In the genomic region with DNA sequence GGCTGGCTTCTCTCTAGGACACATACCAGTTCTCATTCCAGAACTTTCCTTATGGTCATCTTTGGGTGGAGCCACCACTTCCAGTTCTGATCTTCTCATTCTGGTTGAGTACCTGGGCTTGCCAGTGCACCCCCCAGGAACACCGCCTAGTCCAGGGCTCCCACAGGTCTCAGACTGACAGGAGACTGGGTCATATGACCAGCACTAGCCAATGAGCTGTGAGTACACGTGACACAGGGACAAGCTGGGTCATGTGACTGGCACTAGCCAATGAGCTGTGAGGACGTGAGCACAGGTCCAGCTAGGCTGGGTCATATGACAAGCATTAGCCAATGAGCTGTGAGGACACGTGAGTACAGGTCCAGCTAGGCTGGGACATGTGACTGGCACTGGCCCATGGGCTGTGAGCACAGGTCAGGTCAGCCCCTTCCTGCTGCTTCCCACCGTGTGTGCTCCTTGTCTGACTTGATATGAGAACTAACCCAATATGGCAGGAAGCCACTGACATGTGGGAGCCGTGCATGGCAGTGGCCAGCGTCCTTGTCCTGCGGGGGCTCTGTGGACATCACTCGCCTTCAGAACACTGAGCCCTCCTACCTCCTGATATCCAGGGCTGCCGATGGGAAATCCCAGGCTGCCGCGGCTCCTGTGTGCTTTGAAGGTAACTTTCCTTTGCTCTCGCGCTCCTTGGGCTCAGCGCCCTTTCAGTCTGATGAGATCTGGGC, we compare ENCODE assay signal across 11 cellular contexts. TPM values are rescaled to one million over a fixed set of nuclear protein-coding genes. Genes with fewer than 3 reads are reported as not detected.
DNase-seq lines count a peak whose midpoint lies in the region; ATAC-seq and TF ChIP-seq lines count a peak whose summit lies in the region.
"Had no signal": no experiment of that assay in that cellular context is flagged by ENCODE, and none has a peak within 500 bp of the region (broad histone marks: within the 10 kb centered on the region; RNA-seq: fewer than 3 reads in every experiment).

No MANE protein-coding gene starts in this region.

- no peaks in the 10 kb centered on the region for H3K4me1 ChIP-seq in DND-41 (ENCODE audit: insufficient read depth, low read length)

- H3K36me3 ChIP-seq in DND-41 (ENCODE audit: insufficient read depth, low read length), result no peaks in the 10 kb centered on the region

- no peak overlapping the region for H2AFZ ChIP-seq in DND-41 (ENCODE audit: low read depth, low read length)

- ATAC-seq in DND-41 (ENCODE audit: insufficient read depth, low read depth) (peak; percentile 27; the same call in 2 of the 3 replicates), HG02798 (IDR thresholded peaks at IDR 0.05; ENCODE audit: poor library complexity, unreplicated experiment) (peak; percentile 48), HG02870 (IDR thresholded peaks at IDR 0.05; ENCODE audit: unreplicated experiment) (no peak), HG03442 (IDR thresholded peaks at IDR 0.05; ENCODE audit: unreplicated experiment) (no peak)

- no peak overlapping the region for H3K4me2 ChIP-seq in DND-41 (ENCODE audit: insufficient read depth, low read length)

- TF ChIP-seq CTCF in DND-41 (IDR thresholded peaks at IDR 0.05; ENCODE audit: borderline replicate concordance, extremely low read depth, low read length, poor library complexity, severe bottlenecking), result no peak

- DNase-seq in DND-41 (peak; percentile 16), SK-N-DZ (ENCODE audit: low spot score) (peak; percentile 95), inferior parietal cortex (ENCODE audit: extremely low spot score) (peak; percentile 53), MV-4-11 (lab: John Stamatoyannopoulos, UW) (no peak), NCI-H446 (lab: John Stamatoyannopoulos, UW) (no peak)
- DNase-seq: amniotic stem cell, NCI-H1092 had no signal

- H3K9me3 ChIP-seq in DND-41 (ENCODE audit: insufficient read depth, low read length, severe bottlenecking), result no peaks in the 10 kb centered on the region

- H3K4me3 ChIP-seq in DND-41 (ENCODE audit: low read depth in 1 of 2, low read length in 2 of 2), result no peak overlapping the region

- H4K20me1 ChIP-seq in DND-41 (ENCODE audit: insufficient read depth, low read length), result no peaks in the 10 kb centered on the region

- H3K27me3 ChIP-seq in DND-41 (ENCODE audit: insufficient read depth, low read length, poor library complexity), result no peaks in the 10 kb centered on the region

- H3K27ac ChIP-seq in DND-41 (ENCODE audit: low read length), result no peak overlapping the region

- H3K79me2 ChIP-seq in DND-41 (ENCODE audit: insufficient read depth, low read length), result no peaks in the 10 kb centered on the region

- H3K9ac ChIP-seq in DND-41 (ENCODE audit: low read depth, low read length), result no peak overlapping the region

RNA-seq across cellular contexts. Expression of a gene that starts 22.7 kb away (rescaled TPM):
- polyA plus RNA-seq in SK-N-DZ (2014; cell fraction: cytosol; rRNA removed), result not detected in 2 replicates
- not detected in 2 replicates for polyA plus RNA-seq in SK-N-DZ (2014; cell fraction: nucleus; rRNA removed)
- polyA plus RNA-seq: keratinocyte had no signal

RNA-seq across cellular contexts. Expression of a gene that starts 34.0 kb away (rescaled TPM):
- not detected in 2 replicates for polyA plus RNA-seq in SK-N-DZ (2014; cell fraction: cytosol; rRNA removed)
- polyA plus RNA-seq in SK-N-DZ (2014; cell fraction: nucleus; rRNA removed), result not detected in 2 replicates
- polyA plus RNA-seq: keratinocyte had no signal

RNA-seq across cellular contexts. Expression of a gene that starts 41.3 kb away (rescaled TPM):
- not detected in 2 replicates for polyA plus RNA-seq in SK-N-DZ (2014; cell fraction: cytosol; rRNA removed)
- not detected in 2 replicates for polyA plus RNA-seq in SK-N-DZ (2014; cell fraction: nucleus; rRNA removed)
- polyA plus RNA-seq: keratinocyte had no signal

RNA-seq across cellular contexts. Expression of a gene that starts 56.2 kb away (rescaled TPM):
- polyA plus RNA-seq in SK-N-DZ (2014; cell fraction: cytosol; rRNA removed), result not detected in 2 replicates
- polyA plus RNA-seq in SK-N-DZ (2014; cell fraction: nucleus; rRNA removed), result not detected in 2 replicates
- polyA plus RNA-seq: keratinocyte had no signal

Comparison
In these comparisons a context has a peak if more than half of its experiments do, and no peak if none do; other contexts are left out.
1. ATAC-seq: peak in DND-41 (single experiment) and HG02798 (single experiment); none in HG02870 (single experiment) and HG03442 (single experiment).
2. DNase-seq: peak in DND-41 (single experiment), SK-N-DZ (single experiment) and inferior parietal cortex (single experiment); none in MV-4-11 (single experiment) and NCI-H446 (0 of 2).